ENCODE assay signal across 18 cellular contexts in genomic region chr7:103240806-103241205, GRCh38. TPM values are rescaled to one million over a fixed set of nuclear protein-coding genes. Genes with fewer than 3 reads are reported as not detected.
DNase-seq lines count a peak whose midpoint lies in the region; ATAC-seq, FAIRE-seq and TF ChIP-seq lines count a peak whose summit lies in the region.
"Had no signal": no experiment of that assay in that cellular context is flagged by ENCODE, and none has a peak within 500 bp of the region (broad histone marks: within the 10 kb centered on the region; RNA-seq: fewer than 3 reads in every experiment).

No MANE protein-coding gene starts in this region.

- peak; percentile 52 for ATAC-seq in Right ventricle myocardium superior (ENCODE audit: poor library complexity)
- no peak for ATAC-seq in left cardiac atrium
- no peak for ATAC-seq in K562
- ATAC-seq in left lobe of liver, result peak; percentile 88
- no peak for ATAC-seq in HG03571 (IDR thresholded peaks at IDR 0.05; ENCODE audit: unreplicated experiment)
- ATAC-seq: GM12878, HCT116 had no signal

- CTCF ChIA-PET in K562 (lab: Yijun Ruan, JAX; ENCODE audit: low intra/inter-chr PET ratio), result no interaction called here

- H3K4me3 ChIP-seq in K562 (no peak overlapping the region), transverse colon (no peak overlapping the region), prostate gland (no peak overlapping the region)
- H3K4me3 ChIP-seq: BLaER1 treated with 17β-estradiol and CSF1 and Interleukin-3, amounts not matched to agents 10 nM and 100 nM; GM12878; GM23248 had no signal

- POLR2A ChIA-PET in K562 (lab: Yijun Ruan, JAX), result no interaction called here

- no peaks in the 10 kb centered on the region for H3K79me2 ChIP-seq in K562 (ENCODE audit: control insufficient read depth, insufficient read depth, low read length)

- TF ChIP-seq POLR2A in K562 (conservative IDR thresholded peaks at IDR 0.05), result no peak
- TF ChIP-seq POLR2A in transverse colon (IDR thresholded peaks at IDR 0.05), result no peak
- TF ChIP-seq POLR2A in prostate gland (IDR thresholded peaks at IDR 0.05), result no peak

- H3K9me1 ChIP-seq in K562 (ENCODE audit: control insufficient read depth, insufficient read depth, low read length), result no peaks in the 10 kb centered on the region

- H3K36me3 ChIP-seq in K562 (ENCODE audit: control insufficient read depth, insufficient read depth, low read length) (no peaks in the 10 kb centered on the region), transverse colon (no peaks in the 10 kb centered on the region), prostate gland (no peaks in the 10 kb centered on the region)
- H3K36me3 ChIP-seq: BLaER1 treated with 17β-estradiol and CSF1 and Interleukin-3, amounts not matched to agents 10 nM and 100 nM had no signal

- H3K9me3 ChIP-seq in K562 (replicated peaks; ENCODE audit: control insufficient read depth, insufficient read depth, low read depth, low read length) (no peaks in the 10 kb centered on the region; the same call in 1 of the 2 replicates), transverse colon (no peaks in the 10 kb centered on the region), prostate gland (no peaks in the 10 kb centered on the region)

- H3K27ac ChIP-seq in K562 (ENCODE audit: extremely low read depth, low read depth, low read length) (no peak overlapping the region), transverse colon (no peak overlapping the region), prostate gland (no peak overlapping the region)
- H3K27ac ChIP-seq: BLaER1 treated with 17β-estradiol and CSF1 and Interleukin-3, amounts not matched to agents 10 nM and 100 nM; GM23248 had no signal

- H3K4me1 ChIP-seq in K562 (replicated peaks in 1 of 2; ENCODE audit: control insufficient read depth in 2 of 2, insufficient read depth in 2 of 2, low read length in 2 of 2) (no peaks in the 10 kb centered on the region), transverse colon (no peaks in the 10 kb centered on the region), prostate gland (replicated peaks) (no peaks in the 10 kb centered on the region)
- H3K4me1 ChIP-seq: BLaER1 treated with 17β-estradiol and CSF1 and Interleukin-3, amounts not matched to agents 10 nM and 100 nM had no signal

- no peak overlapping the region for H3K9ac ChIP-seq in K562 (ENCODE audit: insufficient read depth in 1 of 2, low read depth in 2 of 2, low read length in 2 of 2)
- H3K9ac ChIP-seq: BLaER1 treated with 17β-estradiol and CSF1 and Interleukin-3, amounts not matched to agents 10 nM and 100 nM; GM23248 had no signal

- H2AFZ ChIP-seq in K562 (ENCODE audit: low read depth, low read length), result 0 out of 2 replicates have a peak overlapping the region, but pooled peaks have one; percentile 54
- H2AFZ ChIP-seq: GM23248 had no signal

- no peaks in the 10 kb centered on the region for H4K20me1 ChIP-seq in K562 (replicated peaks; ENCODE audit: control insufficient read depth, insufficient read depth, low read length)
- H4K20me1 ChIP-seq: BLaER1 treated with 17β-estradiol and CSF1 and Interleukin-3, amounts not matched to agents 10 nM and 100 nM had no signal

- TF ChIP-seq EP300 in K562 (IDR thresholded peaks at IDR 0.05; ENCODE audit: low read length) (no peak), transverse colon (IDR thresholded peaks at IDR 0.05; ENCODE audit: low read depth) (no peak)

- no peaks in the 10 kb centered on the region for H3K27me3 ChIP-seq in K562 (ENCODE audit: control insufficient read depth in 2 of 2, insufficient read depth in 2 of 2, low read length in 2 of 2)
- H3K27me3 ChIP-seq in transverse colon, result no peaks in the 10 kb centered on the region
- H3K27me3 ChIP-seq in prostate gland (replicated peaks; ENCODE audit: insufficient read depth), result no peaks in the 10 kb centered on the region
- H3K27me3 ChIP-seq: BLaER1 treated with 17β-estradiol and CSF1 and Interleukin-3, amounts not matched to agents 10 nM and 100 nM had no signal

- WGBS in K562 (ENCODE audit: insufficient coverage, low coverage, missing lambda C conversion rate), result 33% methylated on average over 6 of the region's 6 CpGs
- WGBS in transverse colon (ENCODE audit: low coverage in 1 of 2), 2 donors, result 51 to 62% methylated on average over 4 to 6 of the region's 6 CpGs
- WGBS in prostate gland, result 52% methylated on average over 6 of the region's 6 CpGs

- BruUV-seq in K562 (replicated peaks; lab: Mats Ljungman, UMichigan), result no TSS peak

- in situ Hi-C loops in K562 (cut with MboI), result no loop called here
- in situ Hi-C loops in transverse colon (cut with MboI; ENCODE audit: low pct_ligation_motif_present in 1 of 4, low pct_unique_long_range_greater_than_20kb in 1 of 4, low sequenced_read_pairs in 3 of 4), result no loop called here

- no peak overlapping the region for H3K4me2 ChIP-seq in K562 (ENCODE audit: insufficient read depth, low read length)
- H3K4me2 ChIP-seq: BLaER1 treated with 17β-estradiol and CSF1 and Interleukin-3, amounts not matched to agents 10 nM and 100 nM had no signal

- FAIRE-seq in K562 (lab: Jason Lieb, UNC), result no peak
- FAIRE-seq: GM12878, GM18507, H54 had no signal

- intact Hi-C loops in Right ventricle myocardium superior (cut with DNase I) (no loop called here), left cardiac atrium (cut with DNase I) (no loop called here), K562 (cut with micrococcal nuclease) (no loop called here), transverse colon (cut with DNase I; ENCODE audit: low total_unique reads) (no loop called here), prostate gland (cut with DNase I) (no loop called here)

- DNase-seq in Right ventricle myocardium superior, result no peak
- DNase-seq in left cardiac atrium, result no peak
- DNase-seq in K562 (ENCODE audit: extremely low read depth in 1 of 4, low spot score in 3 of 4), result no peak
- DNase-seq in left lobe of liver (ENCODE audit: low spot score), result peak; percentile 60
- DNase-seq in transverse colon, result peak; percentile 11
- DNase-seq in prostate gland (ENCODE audit: low spot score), result no peak
- no peak for DNase-seq in GM03348 (ENCODE audit: low spot score)
- DNase-seq: 8988T; CD4-positive, CD25-positive, alpha-beta regulatory T cell; DMS53; GM23248; IMR-90 had no signal

- TF ChIP-seq RAD21 in K562 (CRISPR knock-in tag; conservative IDR thresholded peaks at IDR 0.05 in 1 of 2, IDR thresholded peaks at IDR 0.05 in 1 of 2), result no peak

- TF ChIP-seq CTCF in K562 (IDR thresholded peaks at IDR 0.05 in 2 of 3, conservative IDR thresholded peaks at IDR 0.05 in 1 of 3; ENCODE audit: insufficient read depth in 2 of 3, low read depth in 1 of 3, low read length in 3 of 3) (no peak), transverse colon (IDR thresholded peaks at IDR 0.05) (no peak), prostate gland (IDR thresholded peaks at IDR 0.05) (no peak)

TF ChIP-seq in K562, 482 proteins besides CTCF, POLR2A, EP300 and RAD21 (continues in another document):
- no peak for TF ChIP-seq ZNF408 (CRISPR knock-in tag; IDR thresholded peaks at IDR 0.05; ENCODE audit: low read depth)
- no peak for TF ChIP-seq CHCHD3 (CRISPR knock-in tag; IDR thresholded peaks at IDR 0.05)
- no peak for TF ChIP-seq PRMT5 (CRISPR knock-in tag; IDR thresholded peaks at IDR 0.05)
- TF ChIP-seq MTA2 (IDR thresholded peaks at IDR 0.05; ENCODE audit: low read depth), result no peak
- no peak for TF ChIP-seq ATF3 (IDR thresholded peaks at IDR 0.05)
- TF ChIP-seq ATF3 (CRISPR knock-in tag; conservative IDR thresholded peaks at IDR 0.05), result no peak
- no peak for TF ChIP-seq MLLT1 (IDR thresholded peaks at IDR 0.05)
- no peak for TF ChIP-seq HMG20A (CRISPR knock-in tag; conservative IDR thresholded peaks at IDR 0.05)

RNA-seq across cellular contexts. Expression of gene PMPCB, which starts 56.4 kb away (rescaled TPM):
- 73.7 TPM for total RNA-seq in Right ventricle myocardium superior
- 10 to 100 TPM; 49.2 to 55.9 TPM for total RNA-seq in left cardiac atrium
- total RNA-seq in K562 (2011; cell fraction: chromatin; rRNA removed; ENCODE audit: low replicate concordance), result 64.6 and 120 TPM in 2 replicates
- total RNA-seq in K562 (2011; cell fraction: nucleolus; rRNA removed), result 41.2 and 44.6 TPM in 2 replicates
- total RNA-seq in K562 (2011; cell fraction: nucleoplasm; rRNA removed), result 67.7 and 74.3 TPM in 2 replicates
- 58.6 and 61.2 TPM in 2 replicates for total RNA-seq in K562 (2014; rRNA removed)
- 105 and 120 TPM in 2 replicates for total RNA-seq in K562 (2014; rRNA removed; fragmentation: Illumina TruSeq; extraction: Trizol)
- 84.4 and 92.9 TPM in 2 replicates for total RNA-seq in K562 (2015; rRNA removed; fragmentation: Illumina TruSeq; extraction: Trizol)
- 85.7 and 92.1 TPM in 2 replicates for total RNA-seq in K562 (2021)
- polyA plus RNA-seq in K562 (2011; rRNA removed), result 120 and 179 TPM in 2 replicates
- polyA plus RNA-seq in K562 (2011; cell fraction: cytosol; rRNA removed), result 46.2 and 77.3 TPM in 2 replicates
- polyA plus RNA-seq in K562 (2011; cell fraction: nucleus; rRNA removed), result 143 and 238 TPM in 2 replicates
- 104 and 147 TPM in 2 replicates for polyA plus RNA-seq in K562 (2012)
- polyA plus RNA-seq in K562 (2014; fragmentation: Illumina TruSeq; extraction: Trizol), result 96.8 and 116 TPM in 2 replicates
- 100 to 1,000 TPM; 169 to 209 TPM for polyA plus RNA-seq in K562 (2014; fragmentation: Nextera tagmentation; extraction: Ambion mirVana)
- 90.0 and 108 TPM in 2 replicates for polyA plus RNA-seq in K562 (2014; rRNA removed)
- polyA minus RNA-seq in K562 (2011; rRNA and poly(A)+ RNA removed), result 60.2 and 77.9 TPM in 2 replicates
- 19.1 and 40.1 TPM in 2 replicates for polyA minus RNA-seq in K562 (2011; cell fraction: cytosol; rRNA and poly(A)+ RNA removed)
- polyA minus RNA-seq in K562 (2011; cell fraction: nucleus; rRNA and poly(A)+ RNA removed), result 22.1 and 32.7 TPM in 2 replicates
- total RNA-seq in left lobe of liver, result 41.8 TPM
- total RNA-seq in transverse colon, result 10 to 100 TPM; 20.6 to 64.6 (median 46.3) TPM
- total RNA-seq in prostate gland, result 10 to 100 TPM; 42.4 to 57.0 TPM

Comparison
In these comparisons a context has a peak if more than half of its experiments do, and no peak if none do; other contexts are left out.
1. ATAC-seq: peak in Right ventricle myocardium superior (single experiment) and left lobe of liver (single experiment); none in left cardiac atrium (0 of 2), K562 (single experiment) and HG03571 (single experiment).
2. DNase-seq: peak in left lobe of liver (single experiment) and transverse colon (single experiment); none in Right ventricle myocardium superior (single experiment), left cardiac atrium (single experiment), K562 (0 of 4), prostate gland (single experiment) and GM03348 (single experiment).